8 cellular contexts compared by ENCODE assay signal in the genomic region with DNA sequence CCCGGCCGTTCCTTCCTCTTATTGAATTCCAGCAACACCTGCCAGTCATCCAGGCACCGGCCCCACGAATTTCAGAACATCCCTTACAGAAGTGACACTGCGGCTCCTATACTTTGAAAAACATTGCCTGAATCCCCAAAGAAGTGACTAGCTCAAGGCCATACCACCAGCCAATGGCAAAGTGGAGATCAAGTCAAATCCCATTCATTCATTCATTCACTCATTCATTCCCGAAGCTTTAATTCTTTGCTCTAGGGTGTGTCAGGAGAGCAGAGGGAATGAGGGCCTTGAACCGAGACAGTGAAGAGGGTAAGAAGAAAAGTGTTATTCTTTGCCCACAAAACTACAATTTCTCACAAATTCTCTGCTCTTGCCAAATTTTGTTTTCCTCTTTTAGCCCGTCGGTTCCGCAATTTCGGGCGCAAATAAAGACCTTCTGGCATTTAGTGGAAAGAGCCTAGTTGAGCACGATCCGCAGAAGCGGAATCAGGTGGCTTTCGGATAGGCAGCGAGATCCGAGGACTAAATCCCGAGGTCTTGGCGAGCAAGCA. TPM values are rescaled to one million over a fixed set of nuclear protein-coding genes. Genes with fewer than 3 reads are reported as not detected.
DNase-seq lines count a peak whose midpoint lies in the region; ATAC-seq and TF ChIP-seq lines count a peak whose summit lies in the region.

No MANE protein-coding gene starts in this region.

- peak overlapping the region; percentile 80; the same call in 1 of the 2 replicates for H3K9ac ChIP-seq in DND-41 (ENCODE audit: low read depth, low read length)
- H3K9ac ChIP-seq in OCI-LY1 (ENCODE audit: low read length), result peak overlapping the region; percentile 83
- H3K9ac ChIP-seq in endodermal cell (ENCODE audit: extremely low read depth, low read length, poor library complexity, severe bottlenecking), result peak overlapping the region; percentile 55

- no peaks in the 10 kb centered on the region for H3K9me2 ChIP-seq in OCI-LY1 (ENCODE audit: low read depth, low read length)

- peak overlapping the region; percentile 57 for H3K4me2 ChIP-seq in DND-41 (ENCODE audit: insufficient read depth, low read length)
- H3K4me2 ChIP-seq in OCI-LY1 (ENCODE audit: low read length), result peak overlapping the region; percentile 95

- H3K36me3 ChIP-seq in DND-41 (ENCODE audit: insufficient read depth, low read length) (peaks cover 21% of the 10 kb centered on the region), OCI-LY1 (ENCODE audit: insufficient read depth, low read length) (peaks cover 12% of the 10 kb centered on the region; the same call in 1 of the 2 replicates), endodermal cell (ENCODE audit: control insufficient read depth, insufficient read depth, low read length) (peaks cover 16% of the 10 kb centered on the region)

- 0 out of 2 replicates have a peak, but pooled peaks cover 13% of the 10 kb centered on the region for H4K20me1 ChIP-seq in DND-41 (ENCODE audit: insufficient read depth, low read length)
- no peaks in the 10 kb centered on the region for H4K20me1 ChIP-seq in OCI-LY1 (ENCODE audit: insufficient read depth, low read length)

- H3K27me3 Mint-ChIP-seq in endodermal cell (ENCODE audit: insufficient read depth), result peaks cover 10% of the 10 kb centered on the region
- no peaks in the 10 kb centered on the region for H3K27me3 Mint-ChIP-seq in osteocyte (ENCODE audit: unreplicated experiment)

- H3K9me3 Mint-ChIP-seq in endodermal cell, result peaks cover 9% of the 10 kb centered on the region
- H3K9me3 Mint-ChIP-seq in osteocyte (ENCODE audit: unreplicated experiment), result peaks cover 3% of the 10 kb centered on the region

- H3K79me2 ChIP-seq in DND-41 (ENCODE audit: insufficient read depth, low read length), result peaks cover 12% of the 10 kb centered on the region
- H3K79me2 ChIP-seq in OCI-LY1 (ENCODE audit: insufficient read depth, low read length), result no peaks in the 10 kb centered on the region

- no peaks in the 10 kb centered on the region for H3F3A ChIP-seq in OCI-LY1 (ENCODE audit: insufficient read depth, low read length)

- WGBS in endodermal cell (ENCODE audit: insufficient coverage in 1 of 2, insufficient read length in 1 of 2), 2 experiments, result 31% methylated on average over 18 of the region's 20 CpGs; no CpG with 5 or more reads in 1 of the 2 experiments

- H3K27ac Mint-ChIP-seq in endodermal cell (peak overlapping the region; percentile 84), osteocyte (ENCODE audit: unreplicated experiment) (no peak overlapping the region)

- DNase-seq in DND-41 (no peak), endodermal cell (no peak), osteocyte (ENCODE audit: extremely low spot score, unreplicated experiment) (no peak), NCI-H2029 treated with DMSO at 0.1 percent for 48 hours (lab: John Stamatoyannopoulos, UW) (no peak), NCI-H187 treated with DMSO at 0.1 percent for 48 hours (lab: John Stamatoyannopoulos, UW) (no peak)

- peak overlapping the region; percentile 62 for H3K4me3 Mint-ChIP-seq in endodermal cell
- H3K4me3 Mint-ChIP-seq in osteocyte (ENCODE audit: unreplicated experiment), result peak overlapping the region; percentile 58

- H3K4me3 ChIP-seq in DND-41 (ENCODE audit: low read depth in 1 of 2, low read length in 2 of 2) (peak overlapping the region in 1 of 2 experiments; percentile 50; a peak in 1 of 4 replicates), OCI-LY1 (ENCODE audit: low read depth, low read length, poor library complexity, severe bottlenecking) (peak overlapping the region; percentile 77), endodermal cell (ENCODE audit: low read length) (peak overlapping the region; percentile 79)

- H3K9me3 ChIP-seq in DND-41 (ENCODE audit: insufficient read depth, low read length, severe bottlenecking) (no peaks in the 10 kb centered on the region), OCI-LY1 (ENCODE audit: low read length) (no peaks in the 10 kb centered on the region), endodermal cell (ENCODE audit: control insufficient read depth, low read length) (no peaks in the 10 kb centered on the region)

- H3K27me3 ChIP-seq in DND-41 (ENCODE audit: insufficient read depth, low read length, poor library complexity), result no peaks in the 10 kb centered on the region
- H3K27me3 ChIP-seq in OCI-LY1 (ENCODE audit: insufficient read depth, low read length), result no peaks in the 10 kb centered on the region
- no peaks in the 10 kb centered on the region for H3K27me3 ChIP-seq in endodermal cell (ENCODE audit: control insufficient read depth, insufficient read depth, low read length, poor library complexity, severe bottlenecking)

- H2AFZ ChIP-seq in DND-41 (ENCODE audit: low read depth, low read length) (peak overlapping the region; percentile 64; the same call in 1 of the 2 replicates), OCI-LY1 (ENCODE audit: low read length) (peak overlapping the region; percentile 55; the same call in 1 of the 2 replicates)

- peaks cover 23% of the 10 kb centered on the region for H3K4me1 Mint-ChIP-seq in endodermal cell
- H3K4me1 Mint-ChIP-seq in osteocyte (ENCODE audit: unreplicated experiment), result peaks cover 8% of the 10 kb centered on the region

- ATAC-seq in DND-41 (ENCODE audit: insufficient read depth, low read depth) (no peak), HG03196 (IDR thresholded peaks at IDR 0.05; ENCODE audit: unreplicated experiment) (no peak), GM21825 (IDR thresholded peaks at IDR 0.05; ENCODE audit: unreplicated experiment) (no peak)

- H3K36me3 Mint-ChIP-seq in endodermal cell (ENCODE audit: low read depth), result peaks cover 19% of the 10 kb centered on the region
- H3K36me3 Mint-ChIP-seq in osteocyte (ENCODE audit: unreplicated experiment), result no peaks in the 10 kb centered on the region

- H3K4me1 ChIP-seq in DND-41 (ENCODE audit: insufficient read depth, low read length) (peaks cover 15% of the 10 kb centered on the region), OCI-LY1 (ENCODE audit: insufficient read depth, low read length, severe bottlenecking) (peaks cover 16% of the 10 kb centered on the region), endodermal cell (ENCODE audit: control insufficient read depth, insufficient read depth, low read length) (no peaks in the 10 kb centered on the region)

- TF ChIP-seq CTCF in DND-41 (IDR thresholded peaks at IDR 0.05; ENCODE audit: borderline replicate concordance, extremely low read depth, low read length, poor library complexity, severe bottlenecking) (no peak), OCI-LY1 (IDR thresholded peaks at IDR 0.05; ENCODE audit: low read length) (no peak), endodermal cell (conservative IDR thresholded peaks at IDR 0.05) (no peak), osteocyte (IDR thresholded peaks at IDR 0.05) (no peak)

- no peak overlapping the region for H3K27ac ChIP-seq in DND-41 (ENCODE audit: low read length)
- no peak overlapping the region for H3K27ac ChIP-seq in OCI-LY1 (ENCODE audit: low read depth, low read length, poor library complexity, severe bottlenecking)
- H3K27ac ChIP-seq in endodermal cell (ENCODE audit: low read depth, low read length), result peak overlapping the region; percentile 53

RNA-seq across cellular contexts. Expression of gene HMGB3, which starts 0.8 kb away (rescaled TPM):
- 100 to 1,000 TPM; 220 to 413 TPM for total RNA-seq in endodermal cell
- polyA plus RNA-seq in endodermal cell (2013, experiment 1 of 2), result 220 TPM
- polyA plus RNA-seq in endodermal cell (2013, experiment 2 of 2), result 196 TPM
- total RNA-seq in osteocyte, result 26.8 and 31.6 TPM in 2 replicates
